8 cellular contexts compared by ENCODE assay signal in the genomic region with DNA sequence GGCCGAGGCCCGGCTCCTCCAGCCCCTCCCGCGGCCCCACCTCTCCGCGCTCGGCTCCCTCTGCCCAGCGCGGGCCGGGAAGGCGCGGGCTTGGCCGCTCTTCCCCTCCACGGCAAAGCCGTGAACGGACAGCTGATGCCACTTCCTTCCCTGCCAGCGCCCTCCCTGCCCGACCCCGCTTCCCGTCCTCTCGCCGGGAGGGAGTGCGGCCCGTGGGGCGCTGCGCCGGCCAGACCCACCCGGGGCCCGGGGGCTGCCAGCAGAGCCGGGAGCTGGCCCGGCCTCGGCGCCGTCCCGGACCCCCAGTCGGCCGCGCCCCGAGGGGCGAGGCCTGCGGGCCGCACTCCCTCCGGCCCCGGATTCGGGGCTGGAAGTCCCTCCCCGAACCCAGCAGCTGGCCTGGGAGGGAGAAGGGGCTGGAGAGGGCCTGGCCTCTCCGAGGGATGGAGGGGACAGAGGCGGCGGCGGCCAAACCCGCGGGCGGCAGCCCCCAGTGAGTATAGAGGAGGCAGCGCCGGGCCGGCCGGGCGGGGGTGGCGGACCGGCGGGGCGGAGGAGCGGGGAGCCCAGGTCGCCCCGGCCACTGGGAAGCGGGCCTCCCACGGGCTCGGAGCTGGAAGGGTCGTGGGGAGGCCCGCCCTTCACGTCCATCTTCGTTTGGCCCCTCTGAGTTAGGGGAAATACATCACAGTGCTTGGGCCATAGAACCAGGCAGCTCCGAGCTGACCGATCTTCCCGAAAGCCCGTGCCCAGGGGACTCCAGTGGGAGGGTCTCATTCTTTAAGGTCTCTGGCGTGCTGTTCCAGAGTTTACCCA. TPM values are rescaled to one million over a fixed set of nuclear protein-coding genes. Genes with fewer than 3 reads are reported as not detected.
DNase-seq lines count a peak whose midpoint lies in the region; ATAC-seq and TF ChIP-seq lines count a peak whose summit lies in the region.

Gene KIAA1614, plus strand, starts transcription at position 97 of the 816 bp plus-strand sequence. Its CDS starts 347 bp downstream, at position 444.

- H3K36me3 Mint-ChIP-seq in activated CD4-positive, alpha-beta T cell treated with anti-CD3 and anti-CD28 coated beads, Interleukin-2, amount 10 ng/mL, durations not matched to agents 24 days and 14 days (ENCODE audit: low read depth) = no peaks in the 10 kb centered on the region

- peak within 1 kb of the TSS; percentile 66 for H3K4me3 Mint-ChIP-seq in activated CD4-positive, alpha-beta T cell treated with anti-CD3 and anti-CD28 coated beads, Interleukin-2, amount 10 ng/mL, durations not matched to agents 24 days and 14 days

- H3K27ac ChIP-seq in VCaP = peak within 1 kb of the TSS; percentile 51; the same call in 1 of the 2 replicates
- no peak within 1 kb of the TSS for H3K27ac ChIP-seq in neural cell (ENCODE audit: low read length)

- H3K9me3 ChIP-seq in neural cell (ENCODE audit: low read length) = no peaks in the 10 kb centered on the region

- no peak within 1 kb of the TSS for H3K27ac Mint-ChIP-seq in activated CD4-positive, alpha-beta T cell treated with anti-CD3 and anti-CD28 coated beads, Interleukin-2, amount 10 ng/mL, durations not matched to agents 24 days and 14 days

- DNase-seq in activated CD4-positive, alpha-beta T cell treated with anti-CD3 and anti-CD28 coated beads, Interleukin-2, amount 10 ng/mL, durations not matched to agents 24 days and 14 days = no peak
- DNase-seq in activated CD4-positive, alpha-beta T cell treated with anti-CD3 and anti-CD28 coated beads, Interleukin-2, amount 50 U/mL, for 4 hours = no peak
- DNase-seq in foreskin melanocyte (peak; percentile 40), NCI-H226 (no peak), NK-92 (lab: John Stamatoyannopoulos, UW; ENCODE audit: unreplicated experiment) (no peak)

- TF ChIP-seq EP300 in neural cell (conservative IDR thresholded peaks at IDR 0.05; ENCODE audit: poor library complexity, severe bottlenecking) = no peak

- H3K27me3 ChIP-seq in neural cell (ENCODE audit: insufficient read depth, low read depth, low read length) = peaks cover 34% of the 10 kb centered on the region

- H3K36me3 ChIP-seq in neural cell (ENCODE audit: insufficient read depth, low read length) = no peaks in the 10 kb centered on the region

- no peak within 1 kb of the TSS for H3K9ac ChIP-seq in neural cell (ENCODE audit: low read length)

- no peak for TF ChIP-seq CTCF in VCaP (conservative IDR thresholded peaks at IDR 0.05)
- no peak for TF ChIP-seq CTCF in neural cell (IDR thresholded peaks at IDR 0.05; ENCODE audit: poor library complexity, severe bottlenecking)

- ATAC-seq in HG03342 (IDR thresholded peaks at IDR 0.05; ENCODE audit: unreplicated experiment) = no peak

- H3K4me1 Mint-ChIP-seq in activated CD4-positive, alpha-beta T cell treated with anti-CD3 and anti-CD28 coated beads, Interleukin-2, amount 10 ng/mL, durations not matched to agents 24 days and 14 days = peaks cover 15% of the 10 kb centered on the region

- no peak for TF ChIP-seq RAD21 in neural cell (conservative IDR thresholded peaks at IDR 0.05)

- H3K79me2 ChIP-seq in neural cell (replicated peaks; ENCODE audit: insufficient read depth, low read length) = no peaks in the 10 kb centered on the region

- H3K4me2 ChIP-seq in neural cell (ENCODE audit: low read length) = no peak within 1 kb of the TSS

- H3K4me3 ChIP-seq in neural cell (ENCODE audit: low read length) = peak within 1 kb of the TSS; percentile 59

- H4K20me1 ChIP-seq in neural cell (ENCODE audit: insufficient read depth) = no peaks in the 10 kb centered on the region

- no peak within 1 kb of the TSS for H2AFZ ChIP-seq in neural cell (ENCODE audit: low read depth, low read length)

- H3K27me3 Mint-ChIP-seq in activated CD4-positive, alpha-beta T cell treated with anti-CD3 and anti-CD28 coated beads, Interleukin-2, amount 10 ng/mL, durations not matched to agents 24 days and 14 days = peaks cover 41% of the 10 kb centered on the region

- no peaks in the 10 kb centered on the region for H3F3A ChIP-seq in neural cell (ENCODE audit: insufficient read depth, low read length, poor library complexity, severe bottlenecking)

- intact Hi-C loops in activated CD4-positive, alpha-beta T cell treated with anti-CD3 and anti-CD28 coated beads, Interleukin-2, amount 10 ng/mL, durations not matched to agents 24 days and 14 days (cut with micrococcal nuclease) = no loop called here

- H3K9me2 ChIP-seq in neural cell (ENCODE audit: insufficient read depth, low read length) = no peaks in the 10 kb centered on the region

- H3K9me3 Mint-ChIP-seq in activated CD4-positive, alpha-beta T cell treated with anti-CD3 and anti-CD28 coated beads, Interleukin-2, amount 10 ng/mL, durations not matched to agents 24 days and 14 days = no peaks in the 10 kb centered on the region

TF ChIP-seq in neural cell, 6 proteins besides CTCF, POLR2A, EP300 and RAD21:
- TF ChIP-seq MXI1 (conservative IDR thresholded peaks at IDR 0.05; ENCODE audit: poor library complexity, severe bottlenecking) (no peak), POLR2AphosphoS5 (IDR thresholded peaks at IDR 0.05) (no peak), EZH2 (IDR thresholded peaks at IDR 0.05; ENCODE audit: borderline replicate concordance, insufficient read depth, low read length, poor library complexity, severe bottlenecking) (no peak), SMC3 (conservative IDR thresholded peaks at IDR 0.05; ENCODE audit: poor library complexity) (no peak), TAF1 (IDR thresholded peaks at IDR 0.05; ENCODE audit: low read depth) (no peak)
- TF ChIP-seq, protein P1, sequence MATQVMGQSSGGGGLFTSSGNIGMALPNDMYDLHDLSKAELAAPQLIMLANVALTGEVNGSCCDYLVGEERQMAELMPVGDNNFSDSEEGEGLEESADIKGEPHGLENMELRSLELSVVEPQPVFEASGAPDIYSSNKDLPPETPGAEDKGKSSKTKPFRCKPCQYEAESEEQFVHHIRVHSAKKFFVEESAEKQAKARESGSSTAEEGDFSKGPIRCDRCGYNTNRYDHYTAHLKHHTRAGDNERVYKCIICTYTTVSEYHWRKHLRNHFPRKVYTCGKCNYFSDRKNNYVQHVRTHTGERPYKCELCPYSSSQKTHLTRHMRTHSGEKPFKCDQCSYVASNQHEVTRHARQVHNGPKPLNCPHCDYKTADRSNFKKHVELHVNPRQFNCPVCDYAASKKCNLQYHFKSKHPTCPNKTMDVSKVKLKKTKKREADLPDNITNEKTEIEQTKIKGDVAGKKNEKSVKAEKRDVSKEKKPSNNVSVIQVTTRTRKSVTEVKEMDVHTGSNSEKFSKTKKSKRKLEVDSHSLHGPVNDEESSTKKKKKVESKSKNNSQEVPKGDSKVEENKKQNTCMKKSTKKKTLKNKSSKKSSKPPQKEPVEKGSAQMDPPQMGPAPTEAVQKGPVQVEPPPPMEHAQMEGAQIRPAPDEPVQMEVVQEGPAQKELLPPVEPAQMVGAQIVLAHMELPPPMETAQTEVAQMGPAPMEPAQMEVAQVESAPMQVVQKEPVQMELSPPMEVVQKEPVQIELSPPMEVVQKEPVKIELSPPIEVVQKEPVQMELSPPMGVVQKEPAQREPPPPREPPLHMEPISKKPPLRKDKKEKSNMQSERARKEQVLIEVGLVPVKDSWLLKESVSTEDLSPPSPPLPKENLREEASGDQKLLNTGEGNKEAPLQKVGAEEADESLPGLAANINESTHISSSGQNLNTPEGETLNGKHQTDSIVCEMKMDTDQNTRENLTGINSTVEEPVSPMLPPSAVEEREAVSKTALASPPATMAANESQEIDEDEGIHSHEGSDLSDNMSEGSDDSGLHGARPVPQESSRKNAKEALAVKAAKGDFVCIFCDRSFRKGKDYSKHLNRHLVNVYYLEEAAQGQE (IDR thresholded peaks at IDR 0.05; ENCODE audit: borderline replicate concordance) = no peak
TF ChIP-seq in neural cell: peak in this region for 0.

RNA-seq across cellular contexts. Expression of gene KIAA1614, which starts in this region (rescaled TPM):
- 0.16 and 0.26 TPM in 2 replicates for total RNA-seq in activated CD4-positive, alpha-beta T cell treated with anti-CD3 and anti-CD28 coated beads, Interleukin-2, amount 10 ng/mL, durations not matched to agents 24 days and 14 days
- polyA plus RNA-seq in neural cell = 0.50 and 1.4 TPM in 2 replicates
- polyA minus RNA-seq in neural cell = 1.2 and 3.4 TPM in 2 replicates
